1 cellular context compared by ENCODE assay signal in genomic region chr1:151596166-151596933, GRCh38.
TF ChIP-seq lines count a peak whose summit lies in the region.

No MANE protein-coding gene starts in this region.

TF ChIP-seq in A549, 52 proteins besides CTCF, POLR2A, EP300 and RAD21 (continued from another document):
- TF ChIP-seq HDAC2 (IDR thresholded peaks at IDR 0.05) (no peak), JUNB (IDR thresholded peaks at IDR 0.05) (peak; percentile 76), NPAS2 (CRISPR knock-in tag; IDR thresholded peaks at IDR 0.05; ENCODE audit: borderline replicate concordance) (no peak), EHF (CRISPR knock-in tag; IDR thresholded peaks at IDR 0.05) (no peak), SMC3 (IDR thresholded peaks at IDR 0.05) (peak; percentile 31; the same call in 2 of the 3 replicates), CHD2 (IDR thresholded peaks at IDR 0.05; ENCODE audit: low read length, partially characterized antibody) (no peak), CBX2 (IDR thresholded peaks at IDR 0.05; ENCODE audit: borderline replicate concordance, low read depth) (no peak), RFX5 (IDR thresholded peaks at IDR 0.05) (no peak), TFCP2L1 (CRISPR knock-in tag; IDR thresholded peaks at IDR 0.05) (no peak), HOXB13 (CRISPR knock-in tag; IDR thresholded peaks at IDR 0.05; ENCODE audit: low read depth) (no peak), MAX (IDR thresholded peaks at IDR 0.05) (peak; percentile 64; the same call in 1 of the 2 replicates), JUN (IDR thresholded peaks at IDR 0.05) (peak in 1 of 2 experiments; percentile 62; a peak in 2 of 5 replicates), GATA3 (IDR thresholded peaks at IDR 0.05; ENCODE audit: borderline replicate concordance) (peak; percentile 95), POLR2AphosphoS2 (conservative IDR thresholded peaks at IDR 0.05; ENCODE audit: low read length) (no peak), ZSCAN20 (CRISPR knock-in tag; IDR thresholded peaks at IDR 0.05) (no peak), ESRRA (IDR thresholded peaks at IDR 0.05; ENCODE audit: borderline replicate concordance, low read length) (no peak), ZFP36 (IDR thresholded peaks at IDR 0.05; ENCODE audit: borderline replicate concordance, partially characterized antibody) (no peak), ZNF302 (CRISPR knock-in tag; IDR thresholded peaks at IDR 0.05) (no peak)
- TF ChIP-seq, protein P1, sequence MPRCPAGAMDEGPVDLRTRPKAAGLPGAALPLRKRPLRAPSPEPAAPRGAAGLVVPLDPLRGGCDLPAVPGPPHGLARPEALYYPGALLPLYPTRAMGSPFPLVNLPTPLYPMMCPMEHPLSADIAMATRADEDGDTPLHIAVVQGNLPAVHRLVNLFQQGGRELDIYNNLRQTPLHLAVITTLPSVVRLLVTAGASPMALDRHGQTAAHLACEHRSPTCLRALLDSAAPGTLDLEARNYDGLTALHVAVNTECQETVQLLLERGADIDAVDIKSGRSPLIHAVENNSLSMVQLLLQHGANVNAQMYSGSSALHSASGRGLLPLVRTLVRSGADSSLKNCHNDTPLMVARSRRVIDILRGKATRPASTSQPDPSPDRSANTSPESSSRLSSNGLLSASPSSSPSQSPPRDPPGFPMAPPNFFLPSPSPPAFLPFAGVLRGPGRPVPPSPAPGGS (IDR thresholded peaks at IDR 0.05): no peak
- TF ChIP-seq, protein P2, sequence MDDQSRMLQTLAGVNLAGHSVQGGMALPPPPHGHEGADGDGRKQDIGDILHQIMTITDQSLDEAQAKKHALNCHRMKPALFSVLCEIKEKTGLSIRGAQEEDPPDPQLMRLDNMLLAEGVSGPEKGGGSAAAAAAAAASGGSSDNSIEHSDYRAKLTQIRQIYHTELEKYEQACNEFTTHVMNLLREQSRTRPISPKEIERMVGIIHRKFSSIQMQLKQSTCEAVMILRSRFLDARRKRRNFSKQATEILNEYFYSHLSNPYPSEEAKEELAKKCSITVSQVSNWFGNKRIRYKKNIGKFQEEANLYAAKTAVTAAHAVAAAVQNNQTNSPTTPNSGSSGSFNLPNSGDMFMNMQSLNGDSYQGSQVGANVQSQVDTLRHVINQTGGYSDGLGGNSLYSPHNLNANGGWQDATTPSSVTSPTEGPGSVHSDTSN (IDR thresholded peaks at IDR 0.05): peak; percentile 74
- TF ChIP-seq, protein P3, sequence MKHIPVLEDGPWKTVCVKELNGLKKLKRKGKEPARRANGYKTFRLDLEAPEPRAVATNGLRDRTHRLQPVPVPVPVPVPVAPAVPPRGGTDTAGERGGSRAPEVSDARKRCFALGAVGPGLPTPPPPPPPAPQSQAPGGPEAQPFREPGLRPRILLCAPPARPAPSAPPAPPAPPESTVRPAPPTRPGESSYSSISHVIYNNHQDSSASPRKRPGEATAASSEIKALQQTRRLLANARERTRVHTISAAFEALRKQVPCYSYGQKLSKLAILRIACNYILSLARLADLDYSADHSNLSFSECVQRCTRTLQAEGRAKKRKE (CRISPR knock-in tag; IDR thresholded peaks at IDR 0.05; ENCODE audit: low read depth): no peak
- TF ChIP-seq, protein P4, sequence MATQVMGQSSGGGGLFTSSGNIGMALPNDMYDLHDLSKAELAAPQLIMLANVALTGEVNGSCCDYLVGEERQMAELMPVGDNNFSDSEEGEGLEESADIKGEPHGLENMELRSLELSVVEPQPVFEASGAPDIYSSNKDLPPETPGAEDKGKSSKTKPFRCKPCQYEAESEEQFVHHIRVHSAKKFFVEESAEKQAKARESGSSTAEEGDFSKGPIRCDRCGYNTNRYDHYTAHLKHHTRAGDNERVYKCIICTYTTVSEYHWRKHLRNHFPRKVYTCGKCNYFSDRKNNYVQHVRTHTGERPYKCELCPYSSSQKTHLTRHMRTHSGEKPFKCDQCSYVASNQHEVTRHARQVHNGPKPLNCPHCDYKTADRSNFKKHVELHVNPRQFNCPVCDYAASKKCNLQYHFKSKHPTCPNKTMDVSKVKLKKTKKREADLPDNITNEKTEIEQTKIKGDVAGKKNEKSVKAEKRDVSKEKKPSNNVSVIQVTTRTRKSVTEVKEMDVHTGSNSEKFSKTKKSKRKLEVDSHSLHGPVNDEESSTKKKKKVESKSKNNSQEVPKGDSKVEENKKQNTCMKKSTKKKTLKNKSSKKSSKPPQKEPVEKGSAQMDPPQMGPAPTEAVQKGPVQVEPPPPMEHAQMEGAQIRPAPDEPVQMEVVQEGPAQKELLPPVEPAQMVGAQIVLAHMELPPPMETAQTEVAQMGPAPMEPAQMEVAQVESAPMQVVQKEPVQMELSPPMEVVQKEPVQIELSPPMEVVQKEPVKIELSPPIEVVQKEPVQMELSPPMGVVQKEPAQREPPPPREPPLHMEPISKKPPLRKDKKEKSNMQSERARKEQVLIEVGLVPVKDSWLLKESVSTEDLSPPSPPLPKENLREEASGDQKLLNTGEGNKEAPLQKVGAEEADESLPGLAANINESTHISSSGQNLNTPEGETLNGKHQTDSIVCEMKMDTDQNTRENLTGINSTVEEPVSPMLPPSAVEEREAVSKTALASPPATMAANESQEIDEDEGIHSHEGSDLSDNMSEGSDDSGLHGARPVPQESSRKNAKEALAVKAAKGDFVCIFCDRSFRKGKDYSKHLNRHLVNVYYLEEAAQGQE (IDR thresholded peaks at IDR 0.05): no peak
